In the genomic region with DNA sequence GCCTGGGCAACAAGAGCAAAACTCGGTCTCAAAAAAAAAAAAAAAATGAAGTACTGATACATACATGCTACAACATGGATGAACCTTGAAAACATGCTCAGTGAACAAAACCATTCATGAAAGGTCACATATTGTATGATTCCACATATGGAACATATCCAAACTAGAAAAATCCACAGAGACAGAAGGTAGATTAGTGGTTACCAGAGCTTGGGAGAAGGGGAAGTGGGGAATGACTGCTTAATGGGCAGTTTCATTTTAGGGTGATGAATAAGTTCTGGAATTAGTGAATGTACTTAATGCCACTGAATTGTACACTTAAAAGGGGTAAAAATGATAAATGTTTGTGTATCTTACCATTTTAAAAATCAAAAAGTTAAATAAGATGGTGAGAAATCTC, we compare ENCODE assay signal across 18 cellular contexts. TPM values are rescaled to one million over a fixed set of nuclear protein-coding genes. Genes with fewer than 3 reads are reported as not detected.
DNase-seq lines count a peak whose midpoint lies in the region; ATAC-seq, FAIRE-seq and TF ChIP-seq lines count a peak whose summit lies in the region.
"Had no signal": no experiment of that assay in that cellular context is flagged by ENCODE, and none has a peak within 500 bp of the region (broad histone marks: within the 10 kb centered on the region; RNA-seq: fewer than 3 reads in every experiment).

No MANE protein-coding gene starts in this region.

- peaks cover 84% of the 10 kb centered on the region for H3K4me1 Mint-ChIP-seq in CD4-positive, alpha-beta T cell (ENCODE audit: low read depth)
- H3K4me1 Mint-ChIP-seq in T-helper 17 cell = peaks cover 73% of the 10 kb centered on the region
- H3K4me1 Mint-ChIP-seq in effector memory CD8-positive, alpha-beta T cell (ENCODE audit: low read depth in 2 of 2) = peaks cover 61 to 72% of the 10 kb centered on the region in 2 donors

- H3K36me3 Mint-ChIP-seq in CD4-positive, alpha-beta T cell (ENCODE audit: low read depth) = peaks cover 46% of the 10 kb centered on the region
- H3K36me3 Mint-ChIP-seq in T-helper 17 cell (ENCODE audit: low read depth) = peaks cover 10% of the 10 kb centered on the region
- H3K36me3 Mint-ChIP-seq in effector memory CD8-positive, alpha-beta T cell (ENCODE audit: insufficient read depth) = peaks cover 34% of the 10 kb centered on the region

- no peaks in the 10 kb centered on the region for H3K27me3 ChIP-seq in CD4-positive, alpha-beta T cell (ENCODE audit: control insufficient read depth, insufficient read depth, low read length)
- no peaks in the 10 kb centered on the region for H3K27me3 ChIP-seq in GM06990 (replicated peaks; ENCODE audit: control insufficient read depth, insufficient read depth, low read length)
- H3K27me3 ChIP-seq: BLaER1, foreskin keratinocyte, tibial artery had no signal

- no peaks in the 10 kb centered on the region for H3K27me3 Mint-ChIP-seq in CD4-positive, alpha-beta T cell
- H3K27me3 Mint-ChIP-seq in T-helper 17 cell = no peaks in the 10 kb centered on the region
- no peaks in the 10 kb centered on the region for H3K27me3 Mint-ChIP-seq in effector memory CD8-positive, alpha-beta T cell

- intact Hi-C loops in CD4-positive, alpha-beta T cell (cut with DNase I, micrococcal nuclease) = no loop called here

- H3K36me3 ChIP-seq in GM06990 (ENCODE audit: control insufficient read depth, insufficient read depth, low read length) = no peaks in the 10 kb centered on the region
- H3K36me3 ChIP-seq: BLaER1 had no signal

- H3K27ac ChIP-seq in CD4-positive, alpha-beta T cell (ENCODE audit: low read depth, low read length) = no peak overlapping the region
- no peak overlapping the region for H3K27ac ChIP-seq in substantia nigra (ENCODE audit: low read depth, low read length, poor library complexity, severe bottlenecking)
- H3K27ac ChIP-seq: BLaER1, foreskin keratinocyte, tibial artery had no signal

- peak overlapping the region; percentile 62 for H3K4me3 Mint-ChIP-seq in CD4-positive, alpha-beta T cell
- peak overlapping the region; percentile 79 for H3K4me3 Mint-ChIP-seq in T-helper 17 cell
- peak overlapping the region; percentile 81 to 92 for H3K4me3 Mint-ChIP-seq in effector memory CD8-positive, alpha-beta T cell
- H3K4me3 Mint-ChIP-seq: neural crest cell had no signal

- H3K9me3 Mint-ChIP-seq in CD4-positive, alpha-beta T cell = no peaks in the 10 kb centered on the region
- no peaks in the 10 kb centered on the region for H3K9me3 Mint-ChIP-seq in effector memory CD8-positive, alpha-beta T cell
- H3K9me3 Mint-ChIP-seq: neural crest cell had no signal

- POLR2A ChIA-PET in CD4-positive, alpha-beta T cell (lab: Charles Lee) = interaction anchor here (1.2 kb wide), 1 partner anchor 63 kb away, joined by 3 read pairs; no protein-coding TSS in a partner anchor

- FAIRE-seq in RCC 7860 (lab: Jason Lieb, UNC) = no peak

- ATAC-seq in CD4-positive, alpha-beta T cell (ENCODE audit: poor library complexity) = no peak
- ATAC-seq in T-helper 17 cell = no peak
- ATAC-seq in effector memory CD8-positive, alpha-beta T cell (replicated peaks) = no peak
- ATAC-seq: foreskin keratinocyte, HCT116 had no signal

- DNase-seq in CD4-positive, alpha-beta T cell = no peak
- DNase-seq in GM06990 (ENCODE audit: extremely low read depth, insufficient read length) = no peak
- no peak for DNase-seq in T-helper 17 cell
- no peak for DNase-seq in effector memory CD8-positive, alpha-beta T cell
- no peak for DNase-seq in NCI-H1048 (lab: John Stamatoyannopoulos, UW)
- DNase-seq in RCC 7860 (ENCODE audit: low spot score) = no peak
- DNase-seq in substantia nigra (lab: John Stamatoyannopoulos, UW) = no peak
- DNase-seq: activated CD4-positive, alpha-beta T cell treated with anti-CD3 and anti-CD28 coated beads for 1 hour; foreskin keratinocyte; mesendoderm; NCI-H1694 treated with DMSO at 0.1 percent for 48 hours; NCI-H446; SHP77; tibial artery had no signal

- CTCF ChIA-PET in CD4-positive, alpha-beta T cell (lab: Charles Lee) = interaction anchor here (0.7 to 1.8 kb wide), 3 partner anchors 9 to 1150 kb away, joined by 3 to 4 read pairs (median 4); no protein-coding TSS in a partner anchor

- no peak for TF ChIP-seq CTCF in CD4-positive, alpha-beta T cell (IDR thresholded peaks at IDR 0.05)
- no peak for TF ChIP-seq CTCF in GM06990 (IDR thresholded peaks at IDR 0.05; ENCODE audit: insufficient read depth, low read length, poor library complexity, severe bottlenecking)

- H3K9me3 ChIP-seq in CD4-positive, alpha-beta T cell (ENCODE audit: control insufficient read depth, low read length) = no peaks in the 10 kb centered on the region
- H3K9me3 ChIP-seq in T-helper 17 cell (ENCODE audit: control insufficient read depth, low read length, poor library complexity, severe bottlenecking) = no peaks in the 10 kb centered on the region
- H3K9me3 ChIP-seq: BLaER1, tibial artery had no signal

- H3K27ac Mint-ChIP-seq in CD4-positive, alpha-beta T cell = peak overlapping the region; percentile 73
- peak overlapping the region; percentile 97 for H3K27ac Mint-ChIP-seq in T-helper 17 cell
- H3K27ac Mint-ChIP-seq in effector memory CD8-positive, alpha-beta T cell = no peak overlapping the region

- peak overlapping the region; percentile 97 for H3K4me3 ChIP-seq in GM06990 (replicated peaks; ENCODE audit: low read depth, low read length)
- H3K4me3 ChIP-seq: BLaER1, tibial artery had no signal

RNA-seq across cellular contexts. Expression of gene ITGB7, which starts 2.7 kb away (rescaled TPM):
- 100 to 1,000 TPM; 166 to 180 TPM for total RNA-seq in CD4-positive, alpha-beta T cell
- 100 to 1,000 TPM; 306 to 367 TPM for total RNA-seq in T-helper 17 cell
- total RNA-seq: neural crest cell, pulmonary artery endothelial cell had no signal

RNA-seq across cellular contexts. Expression of gene CSAD, which starts 23.6 kb away (rescaled TPM):
- 10 to 100 TPM; 56.7 to 57.3 TPM for total RNA-seq in CD4-positive, alpha-beta T cell
- 10 to 100 TPM; 57.2 to 61.0 TPM for total RNA-seq in T-helper 17 cell

RNA-seq across cellular contexts. Expression of gene ZNF740, which starts 23.8 kb away (rescaled TPM):
- total RNA-seq in CD4-positive, alpha-beta T cell = 10 to 100 TPM; 24.4 to 24.7 TPM
- total RNA-seq in T-helper 17 cell = 10 to 100 TPM; 24.3 to 34.6 TPM

RNA-seq across cellular contexts. Expression of gene RARG, which starts 27.7 kb away (rescaled TPM):
- 10 to 100 TPM; 14.0 to 15.8 TPM for total RNA-seq in CD4-positive, alpha-beta T cell
- 10 to 100 TPM; 57.6 to 57.8 TPM for total RNA-seq in T-helper 17 cell

Comparison
In these comparisons a context has a peak if more than half of its experiments do, and no peak if none do; other contexts are left out.
1. H3K27ac Mint-ChIP-seq: peak in CD4-positive, alpha-beta T cell (single experiment) and T-helper 17 cell (single experiment); none in effector memory CD8-positive, alpha-beta T cell (0 of 2).
2. Peak in every context shown above with its lines, with median percentiles within 50 percentile points of each other: H3K4me3 Mint-ChIP-seq.